1 cellular context compared by ENCODE assay signal in the genomic region with DNA sequence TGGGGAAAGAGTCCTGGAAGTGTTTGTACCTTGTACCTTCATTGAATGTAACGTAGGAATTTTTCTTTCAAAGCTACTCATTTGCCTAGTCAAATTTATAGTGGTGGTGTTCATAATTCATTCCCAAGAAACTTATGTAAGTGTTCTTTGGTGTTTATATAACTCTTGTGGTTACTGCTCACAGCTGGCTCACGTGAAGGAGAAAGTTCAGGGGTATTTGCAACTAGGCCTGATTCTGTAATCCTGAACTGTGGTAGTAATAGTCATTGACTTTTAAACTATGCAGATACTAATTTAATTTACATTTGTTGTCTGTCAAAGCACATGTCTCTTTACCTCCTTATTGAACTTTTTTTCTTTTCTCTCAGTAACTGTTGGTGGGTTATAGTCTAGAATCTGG.
TF ChIP-seq lines count a peak whose summit lies in the region.

No MANE protein-coding gene starts in this region.

TF ChIP-seq in HepG2, 621 proteins besides CTCF, POLR2A, EP300 and RAD21 (continued from another document and continues in another):
- TF ChIP-seq CCDC6 (CRISPR knock-in tag; IDR thresholded peaks at IDR 0.05) (no peak), MIER2 (CRISPR knock-in tag; IDR thresholded peaks at IDR 0.05) (no peak), SMYD3 (CRISPR knock-in tag; IDR thresholded peaks at IDR 0.05) (no peak), DMAP1 (CRISPR knock-in tag; IDR thresholded peaks at IDR 0.05) (no peak), CC2D1A (CRISPR knock-in tag; IDR thresholded peaks at IDR 0.05) (no peak), ZNF761 (CRISPR knock-in tag; conservative IDR thresholded peaks at IDR 0.05) (no peak), ZNF703 (CRISPR knock-in tag; IDR thresholded peaks at IDR 0.05; ENCODE audit: borderline replicate concordance) (no peak), ZBTB42 (CRISPR knock-in tag; IDR thresholded peaks at IDR 0.05) (no peak), NRL (CRISPR knock-in tag; IDR thresholded peaks at IDR 0.05; ENCODE audit: borderline replicate concordance) (no peak), HOXA5 (CRISPR knock-in tag; IDR thresholded peaks at IDR 0.05) (0 out of 2 replicates have a peak, but pooled peaks have one; percentile 28), STAT5B (CRISPR knock-in tag; IDR thresholded peaks at IDR 0.05) (no peak), CBFB (CRISPR knock-in tag; IDR thresholded peaks at IDR 0.05) (0 out of 2 replicates have a peak, but pooled peaks have one; percentile 59), CHD2 (IDR thresholded peaks at IDR 0.05; ENCODE audit: low read depth, low read length) (no peak), MLLT10 (CRISPR knock-in tag; IDR thresholded peaks at IDR 0.05) (no peak), MTA3 (CRISPR knock-in tag; IDR thresholded peaks at IDR 0.05) (no peak), ZNF431 (CRISPR knock-in tag; IDR thresholded peaks at IDR 0.05; ENCODE audit: borderline replicate concordance, low read depth) (no peak), ZNF282 (IDR thresholded peaks at IDR 0.05; ENCODE audit: partially characterized antibody) (no peak), CBX1 (IDR thresholded peaks at IDR 0.05; ENCODE audit: low read depth) (no peak), ARNT (IDR thresholded peaks at IDR 0.05) (no peak), TAF15 (IDR thresholded peaks at IDR 0.05; ENCODE audit: low read depth, low read length, poor library complexity, severe bottlenecking) (no peak), RXRB (CRISPR knock-in tag; IDR thresholded peaks at IDR 0.05; ENCODE audit: borderline replicate concordance) (no peak; the same call in 1 of the 2 replicates), ZNF563 (CRISPR knock-in tag; IDR thresholded peaks at IDR 0.05) (no peak), SOX13 (IDR thresholded peaks at IDR 0.05) (no peak), SOX13 (CRISPR knock-in tag; conservative IDR thresholded peaks at IDR 0.05 in 1 of 2, IDR thresholded peaks at IDR 0.05 in 1 of 2) (peak in 1 of 2 experiments; percentile 57; a peak in 2 of 4 replicates), ARID2 (CRISPR knock-in tag; IDR thresholded peaks at IDR 0.05; ENCODE audit: borderline replicate concordance) (no peak), ZNF790 (CRISPR knock-in tag; IDR thresholded peaks at IDR 0.05; ENCODE audit: borderline replicate concordance) (no peak), ZFX (CRISPR knock-in tag; IDR thresholded peaks at IDR 0.05; ENCODE audit: low read depth) (0 out of 2 replicates have a peak, but pooled peaks have one; percentile 7), ZNF430 (CRISPR knock-in tag; IDR thresholded peaks at IDR 0.05) (no peak), ZNF891 (CRISPR knock-in tag; IDR thresholded peaks at IDR 0.05) (no peak), ZNF530 (CRISPR knock-in tag; IDR thresholded peaks at IDR 0.05; ENCODE audit: low read depth) (no peak), ZBTB3 (CRISPR knock-in tag; IDR thresholded peaks at IDR 0.05; ENCODE audit: borderline replicate concordance, low read depth) (no peak), CEBPG (CRISPR knock-in tag; IDR thresholded peaks at IDR 0.05) (peak; percentile 40), SP4 (CRISPR knock-in tag; IDR thresholded peaks at IDR 0.05) (no peak), KLF11 (CRISPR knock-in tag; IDR thresholded peaks at IDR 0.05) (no peak), GATAD2A (CRISPR knock-in tag; IDR thresholded peaks at IDR 0.05) (peak; percentile 76), ZBTB8A (CRISPR knock-in tag; IDR thresholded peaks at IDR 0.05; ENCODE audit: borderline replicate concordance, low read depth) (no peak), ZNF180 (CRISPR knock-in tag; IDR thresholded peaks at IDR 0.05; ENCODE audit: borderline replicate concordance, low read depth) (no peak), SP2 (CRISPR knock-in tag; IDR thresholded peaks at IDR 0.05) (no peak)
- TF ChIP-seq, protein P1, sequence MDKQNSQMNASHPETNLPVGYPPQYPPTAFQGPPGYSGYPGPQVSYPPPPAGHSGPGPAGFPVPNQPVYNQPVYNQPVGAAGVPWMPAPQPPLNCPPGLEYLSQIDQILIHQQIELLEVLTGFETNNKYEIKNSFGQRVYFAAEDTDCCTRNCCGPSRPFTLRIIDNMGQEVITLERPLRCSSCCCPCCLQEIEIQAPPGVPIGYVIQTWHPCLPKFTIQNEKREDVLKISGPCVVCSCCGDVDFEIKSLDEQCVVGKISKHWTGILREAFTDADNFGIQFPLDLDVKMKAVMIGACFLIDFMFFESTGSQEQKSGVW (CRISPR knock-in tag; IDR thresholded peaks at IDR 0.05; ENCODE audit: borderline replicate concordance) = no peak
- TF ChIP-seq, protein P2, sequence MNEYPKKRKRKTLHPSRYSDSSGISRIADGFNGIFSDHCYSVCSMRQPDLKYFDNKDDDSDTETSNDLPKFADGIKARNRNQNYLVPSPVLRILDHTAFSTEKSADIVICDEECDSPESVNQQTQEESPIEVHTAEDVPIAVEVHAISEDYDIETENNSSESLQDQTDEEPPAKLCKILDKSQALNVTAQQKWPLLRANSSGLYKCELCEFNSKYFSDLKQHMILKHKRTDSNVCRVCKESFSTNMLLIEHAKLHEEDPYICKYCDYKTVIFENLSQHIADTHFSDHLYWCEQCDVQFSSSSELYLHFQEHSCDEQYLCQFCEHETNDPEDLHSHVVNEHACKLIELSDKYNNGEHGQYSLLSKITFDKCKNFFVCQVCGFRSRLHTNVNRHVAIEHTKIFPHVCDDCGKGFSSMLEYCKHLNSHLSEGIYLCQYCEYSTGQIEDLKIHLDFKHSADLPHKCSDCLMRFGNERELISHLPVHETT (CRISPR knock-in tag; conservative IDR thresholded peaks at IDR 0.05) = no peak
- TF ChIP-seq, protein P3, sequence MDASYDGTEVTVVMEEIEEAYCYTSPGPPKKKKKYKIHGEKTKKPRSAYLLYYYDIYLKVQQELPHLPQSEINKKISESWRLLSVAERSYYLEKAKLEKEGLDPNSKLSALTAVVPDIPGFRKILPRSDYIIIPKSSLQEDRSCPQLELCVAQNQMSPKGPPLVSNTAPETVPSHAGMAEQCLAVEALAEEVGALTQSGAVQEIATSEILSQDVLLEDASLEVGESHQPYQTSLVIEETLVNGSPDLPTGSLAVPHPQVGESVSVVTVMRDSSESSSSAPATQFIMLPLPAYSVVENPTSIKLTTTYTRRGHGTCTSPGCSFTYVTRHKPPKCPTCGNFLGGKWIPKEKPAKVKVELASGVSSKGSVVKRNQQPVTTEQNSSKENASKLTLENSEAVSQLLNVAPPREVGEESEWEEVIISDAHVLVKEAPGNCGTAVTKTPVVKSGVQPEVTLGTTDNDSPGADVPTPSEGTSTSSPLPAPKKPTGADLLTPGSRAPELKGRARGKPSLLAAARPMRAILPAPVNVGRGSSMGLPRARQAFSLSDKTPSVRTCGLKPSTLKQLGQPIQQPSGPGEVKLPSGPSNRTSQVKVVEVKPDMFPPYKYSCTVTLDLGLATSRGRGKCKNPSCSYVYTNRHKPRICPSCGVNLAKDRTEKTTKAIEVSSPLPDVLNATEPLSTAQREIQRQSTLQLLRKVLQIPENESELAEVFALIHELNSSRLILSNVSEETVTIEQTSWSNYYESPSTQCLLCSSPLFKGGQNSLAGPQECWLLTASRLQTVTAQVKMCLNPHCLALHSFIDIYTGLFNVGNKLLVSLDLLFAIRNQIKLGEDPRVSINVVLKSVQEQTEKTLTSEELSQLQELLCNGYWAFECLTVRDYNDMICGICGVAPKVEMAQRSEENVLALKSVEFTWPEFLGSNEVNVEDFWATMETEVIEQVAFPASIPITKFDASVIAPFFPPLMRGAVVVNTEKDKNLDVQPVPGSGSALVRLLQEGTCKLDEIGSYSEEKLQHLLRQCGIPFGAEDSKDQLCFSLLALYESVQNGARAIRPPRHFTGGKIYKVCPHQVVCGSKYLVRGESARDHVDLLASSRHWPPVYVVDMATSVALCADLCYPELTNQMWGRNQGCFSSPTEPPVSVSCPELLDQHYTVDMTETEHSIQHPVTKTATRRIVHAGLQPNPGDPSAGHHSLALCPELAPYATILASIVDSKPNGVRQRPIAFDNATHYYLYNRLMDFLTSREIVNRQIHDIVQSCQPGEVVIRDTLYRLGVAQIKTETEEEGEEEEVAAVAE (CRISPR knock-in tag; IDR thresholded peaks at IDR 0.05; ENCODE audit: borderline replicate concordance) = no peak
- TF ChIP-seq, protein P4, sequence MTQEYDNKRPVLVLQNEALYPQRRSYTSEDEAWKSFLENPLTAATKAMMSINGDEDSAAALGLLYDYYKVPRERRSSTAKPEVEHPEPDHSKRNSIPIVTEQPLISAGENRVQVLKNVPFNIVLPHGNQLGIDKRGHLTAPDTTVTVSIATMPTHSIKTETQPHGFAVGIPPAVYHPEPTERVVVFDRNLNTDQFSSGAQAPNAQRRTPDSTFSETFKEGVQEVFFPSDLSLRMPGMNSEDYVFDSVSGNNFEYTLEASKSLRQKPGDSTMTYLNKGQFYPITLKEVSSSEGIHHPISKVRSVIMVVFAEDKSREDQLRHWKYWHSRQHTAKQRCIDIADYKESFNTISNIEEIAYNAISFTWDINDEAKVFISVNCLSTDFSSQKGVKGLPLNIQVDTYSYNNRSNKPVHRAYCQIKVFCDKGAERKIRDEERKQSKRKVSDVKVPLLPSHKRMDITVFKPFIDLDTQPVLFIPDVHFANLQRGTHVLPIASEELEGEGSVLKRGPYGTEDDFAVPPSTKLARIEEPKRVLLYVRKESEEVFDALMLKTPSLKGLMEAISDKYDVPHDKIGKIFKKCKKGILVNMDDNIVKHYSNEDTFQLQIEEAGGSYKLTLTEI (CRISPR knock-in tag; conservative IDR thresholded peaks at IDR 0.05) = no peak
- TF ChIP-seq, protein P5, sequence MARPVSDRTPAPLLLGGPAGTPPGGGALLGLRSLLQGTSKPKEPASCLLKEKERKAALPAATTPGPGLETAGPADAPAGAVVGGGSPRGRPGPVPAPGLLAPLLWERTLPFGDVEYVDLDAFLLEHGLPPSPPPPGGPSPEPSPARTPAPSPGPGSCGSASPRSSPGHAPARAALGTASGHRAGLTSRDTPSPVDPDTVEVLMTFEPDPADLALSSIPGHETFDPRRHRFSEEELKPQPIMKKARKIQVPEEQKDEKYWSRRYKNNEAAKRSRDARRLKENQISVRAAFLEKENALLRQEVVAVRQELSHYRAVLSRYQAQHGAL (CRISPR knock-in tag; IDR thresholded peaks at IDR 0.05; ENCODE audit: not compliant biosample characterization) = no peak
- TF ChIP-seq, protein P6, sequence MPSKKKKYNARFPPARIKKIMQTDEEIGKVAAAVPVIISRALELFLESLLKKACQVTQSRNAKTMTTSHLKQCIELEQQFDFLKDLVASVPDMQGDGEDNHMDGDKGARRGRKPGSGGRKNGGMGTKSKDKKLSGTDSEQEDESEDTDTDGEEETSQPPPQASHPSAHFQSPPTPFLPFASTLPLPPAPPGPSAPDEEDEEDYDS (CRISPR knock-in tag; IDR thresholded peaks at IDR 0.05) = no peak
- TF ChIP-seq, protein P7, sequence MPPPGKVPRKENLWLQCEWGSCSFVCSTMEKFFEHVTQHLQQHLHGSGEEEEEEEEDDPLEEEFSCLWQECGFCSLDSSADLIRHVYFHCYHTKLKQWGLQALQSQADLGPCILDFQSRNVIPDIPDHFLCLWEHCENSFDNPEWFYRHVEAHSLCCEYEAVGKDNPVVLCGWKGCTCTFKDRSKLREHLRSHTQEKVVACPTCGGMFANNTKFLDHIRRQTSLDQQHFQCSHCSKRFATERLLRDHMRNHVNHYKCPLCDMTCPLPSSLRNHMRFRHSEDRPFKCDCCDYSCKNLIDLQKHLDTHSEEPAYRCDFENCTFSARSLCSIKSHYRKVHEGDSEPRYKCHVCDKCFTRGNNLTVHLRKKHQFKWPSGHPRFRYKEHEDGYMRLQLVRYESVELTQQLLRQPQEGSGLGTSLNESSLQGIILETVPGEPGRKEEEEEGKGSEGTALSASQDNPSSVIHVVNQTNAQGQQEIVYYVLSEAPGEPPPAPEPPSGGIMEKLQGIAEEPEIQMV (CRISPR knock-in tag; IDR thresholded peaks at IDR 0.05; ENCODE audit: low read depth) = no peak
- TF ChIP-seq, protein P8, sequence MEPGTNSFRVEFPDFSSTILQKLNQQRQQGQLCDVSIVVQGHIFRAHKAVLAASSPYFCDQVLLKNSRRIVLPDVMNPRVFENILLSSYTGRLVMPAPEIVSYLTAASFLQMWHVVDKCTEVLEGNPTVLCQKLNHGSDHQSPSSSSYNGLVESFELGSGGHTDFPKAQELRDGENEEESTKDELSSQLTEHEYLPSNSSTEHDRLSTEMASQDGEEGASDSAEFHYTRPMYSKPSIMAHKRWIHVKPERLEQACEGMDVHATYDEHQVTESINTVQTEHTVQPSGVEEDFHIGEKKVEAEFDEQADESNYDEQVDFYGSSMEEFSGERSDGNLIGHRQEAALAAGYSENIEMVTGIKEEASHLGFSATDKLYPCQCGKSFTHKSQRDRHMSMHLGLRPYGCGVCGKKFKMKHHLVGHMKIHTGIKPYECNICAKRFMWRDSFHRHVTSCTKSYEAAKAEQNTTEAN (CRISPR knock-in tag; conservative IDR thresholded peaks at IDR 0.05) = no peak
- TF ChIP-seq, protein P9, sequence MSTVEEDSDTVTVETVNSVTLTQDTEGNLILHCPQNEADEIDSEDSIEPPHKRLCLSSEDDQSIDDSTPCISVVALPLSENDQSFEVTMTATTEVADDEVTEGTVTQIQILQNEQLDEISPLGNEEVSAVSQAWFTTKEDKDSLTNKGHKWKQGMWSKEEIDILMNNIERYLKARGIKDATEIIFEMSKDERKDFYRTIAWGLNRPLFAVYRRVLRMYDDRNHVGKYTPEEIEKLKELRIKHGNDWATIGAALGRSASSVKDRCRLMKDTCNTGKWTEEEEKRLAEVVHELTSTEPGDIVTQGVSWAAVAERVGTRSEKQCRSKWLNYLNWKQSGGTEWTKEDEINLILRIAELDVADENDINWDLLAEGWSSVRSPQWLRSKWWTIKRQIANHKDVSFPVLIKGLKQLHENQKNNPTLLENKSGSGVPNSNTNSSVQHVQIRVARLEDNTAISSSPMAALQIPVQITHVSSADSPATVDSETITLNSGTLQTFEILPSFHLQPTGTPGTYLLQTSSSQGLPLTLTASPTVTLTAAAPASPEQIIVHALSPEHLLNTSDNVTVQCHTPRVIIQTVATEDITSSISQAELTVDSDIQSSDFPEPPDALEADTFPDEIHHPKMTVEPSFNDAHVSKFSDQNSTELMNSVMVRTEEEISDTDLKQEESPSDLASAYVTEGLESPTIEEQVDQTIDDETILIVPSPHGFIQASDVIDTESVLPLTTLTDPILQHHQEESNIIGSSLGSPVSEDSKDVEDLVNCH (CRISPR knock-in tag; IDR thresholded peaks at IDR 0.05) = no peak
- TF ChIP-seq, protein P10, sequence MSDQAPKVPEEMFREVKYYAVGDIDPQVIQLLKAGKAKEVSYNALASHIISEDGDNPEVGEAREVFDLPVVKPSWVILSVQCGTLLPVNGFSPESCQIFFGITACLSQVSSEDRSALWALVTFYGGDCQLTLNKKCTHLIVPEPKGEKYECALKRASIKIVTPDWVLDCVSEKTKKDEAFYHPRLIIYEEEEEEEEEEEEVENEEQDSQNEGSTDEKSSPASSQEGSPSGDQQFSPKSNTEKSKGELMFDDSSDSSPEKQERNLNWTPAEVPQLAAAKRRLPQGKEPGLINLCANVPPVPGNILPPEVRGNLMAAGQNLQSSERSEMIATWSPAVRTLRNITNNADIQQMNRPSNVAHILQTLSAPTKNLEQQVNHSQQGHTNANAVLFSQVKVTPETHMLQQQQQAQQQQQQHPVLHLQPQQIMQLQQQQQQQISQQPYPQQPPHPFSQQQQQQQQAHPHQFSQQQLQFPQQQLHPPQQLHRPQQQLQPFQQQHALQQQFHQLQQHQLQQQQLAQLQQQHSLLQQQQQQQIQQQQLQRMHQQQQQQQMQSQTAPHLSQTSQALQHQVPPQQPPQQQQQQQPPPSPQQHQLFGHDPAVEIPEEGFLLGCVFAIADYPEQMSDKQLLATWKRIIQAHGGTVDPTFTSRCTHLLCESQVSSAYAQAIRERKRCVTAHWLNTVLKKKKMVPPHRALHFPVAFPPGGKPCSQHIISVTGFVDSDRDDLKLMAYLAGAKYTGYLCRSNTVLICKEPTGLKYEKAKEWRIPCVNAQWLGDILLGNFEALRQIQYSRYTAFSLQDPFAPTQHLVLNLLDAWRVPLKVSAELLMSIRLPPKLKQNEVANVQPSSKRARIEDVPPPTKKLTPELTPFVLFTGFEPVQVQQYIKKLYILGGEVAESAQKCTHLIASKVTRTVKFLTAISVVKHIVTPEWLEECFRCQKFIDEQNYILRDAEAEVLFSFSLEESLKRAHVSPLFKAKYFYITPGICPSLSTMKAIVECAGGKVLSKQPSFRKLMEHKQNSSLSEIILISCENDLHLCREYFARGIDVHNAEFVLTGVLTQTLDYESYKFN (CRISPR knock-in tag; conservative IDR thresholded peaks at IDR 0.05) = peak; percentile 41
